Comparison of ENCODE assay signal across 8 cellular contexts in the genomic region with DNA sequence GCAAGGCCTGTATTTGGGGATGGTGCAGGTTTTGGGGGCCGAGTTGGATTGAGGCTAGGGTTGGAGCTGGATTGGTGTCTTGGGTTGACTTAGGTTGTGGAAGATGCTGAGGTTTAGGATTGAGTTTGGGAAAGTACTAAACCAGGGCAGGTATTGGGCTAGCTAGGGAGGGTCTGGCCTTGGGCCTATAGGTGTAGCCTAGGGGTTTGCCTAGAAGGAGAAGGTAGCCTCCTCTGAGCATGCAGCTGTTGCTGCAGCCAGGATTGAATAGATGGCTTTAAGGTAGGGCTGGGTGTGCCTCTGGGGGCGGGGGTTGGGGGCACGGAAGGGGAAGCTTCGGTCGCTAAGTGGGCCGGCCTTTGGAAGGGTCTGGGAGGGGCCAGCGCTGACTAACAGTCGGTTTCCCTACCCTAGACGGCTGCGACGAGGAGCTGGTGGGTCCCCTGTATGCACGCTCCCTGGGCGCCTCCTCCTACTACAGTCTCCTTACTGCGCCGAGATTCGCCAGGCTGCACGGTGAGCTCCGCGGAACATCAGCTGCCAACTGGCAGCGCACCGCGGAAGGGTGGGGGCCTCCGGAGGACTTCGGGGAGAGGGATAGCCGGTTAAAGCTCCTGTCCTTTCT. TPM values are rescaled to one million over a fixed set of nuclear protein-coding genes. Genes with fewer than 3 reads are reported as not detected.
DNase-seq lines count a peak whose midpoint lies in the region; ATAC-seq and TF ChIP-seq lines count a peak whose summit lies in the region.

No MANE protein-coding gene starts in this region.

- H3K36me3 ChIP-seq in body of pancreas (replicated peaks in 1 of 2; ENCODE audit: insufficient read depth in 1 of 2, low read depth in 2 of 2) (no peaks in the 10 kb centered on the region), suprapubic skin (peaks cover 10% of the 10 kb centered on the region)

- H3K4me1 Mint-ChIP-seq in activated CD4-positive, alpha-beta memory T cell treated with anti-CD3 and anti-CD28 coated beads for 36 hours (ENCODE audit: low read depth) = peaks cover 40% of the 10 kb centered on the region
- peaks cover 38% of the 10 kb centered on the region for H3K4me1 Mint-ChIP-seq in activated CD4-positive, alpha-beta memory T cell treated with anti-CD3 and anti-CD28 coated beads, Interleukin-2, amount 10 ng/mL, durations not matched to agents 7 days and 5 days
- H3K4me1 Mint-ChIP-seq in immature natural killer cell = peaks cover 34 to 46% of the 10 kb centered on the region in 2 donors

- TF ChIP-seq POLR2A in body of pancreas (IDR thresholded peaks at IDR 0.05) (no peak), suprapubic skin (IDR thresholded peaks at IDR 0.05) (no peak)

- ATAC-seq in body of pancreas = no peak
- ATAC-seq in HG02870 (IDR thresholded peaks at IDR 0.05; ENCODE audit: unreplicated experiment) = no peak
- no peak for ATAC-seq in GM18873 (IDR thresholded peaks at IDR 0.05; ENCODE audit: low FRiP score, unreplicated experiment)

- CTCF ChIA-PET in activated CD4-positive, alpha-beta memory T cell treated with anti-CD3 and anti-CD28 coated beads for 36 hours (lab: Charles Lee) = interaction anchor here (0.6 to 2.2 kb wide), 7 partner anchors 10 to 105 kb away, joined by 3 to 13 read pairs (median 3); a partner anchor contains a TSS
- CTCF ChIA-PET in activated CD4-positive, alpha-beta memory T cell treated with anti-CD3 and anti-CD28 coated beads, Interleukin-2, amount 10 ng/mL, durations not matched to agents 7 days and 5 days (lab: Charles Lee) = interaction anchor here (0.9 to 2.2 kb wide), 6 partner anchors 11 to 225 kb away, joined by 3 to 15 read pairs (median 4); a partner anchor contains a TSS

- 24 to 44% methylated on average over 10 to 25 of the region's 25 CpGs for WGBS in body of pancreas, 2 donors
- WGBS in suprapubic skin = 9% methylated on average over 6 of the region's 25 CpGs

- H3K9me3 ChIP-seq in body of pancreas = no peaks in the 10 kb centered on the region
- H3K9me3 ChIP-seq in suprapubic skin = no peaks in the 10 kb centered on the region

- H3K4me3 Mint-ChIP-seq in activated CD4-positive, alpha-beta memory T cell treated with anti-CD3 and anti-CD28 coated beads for 36 hours = peak overlapping the region; percentile 3
- no peak overlapping the region for H3K4me3 Mint-ChIP-seq in activated CD4-positive, alpha-beta memory T cell treated with anti-CD3 and anti-CD28 coated beads, Interleukin-2, amount 10 ng/mL, durations not matched to agents 7 days and 5 days
- H3K4me3 Mint-ChIP-seq in immature natural killer cell = peak overlapping the region in 3 of 5 donors; percentile 24 to 56 (median 56)

- H3K27me3 ChIP-seq in body of pancreas (no peaks in the 10 kb centered on the region), suprapubic skin (peaks cover 3% of the 10 kb centered on the region)

- H3K27ac Mint-ChIP-seq in activated CD4-positive, alpha-beta memory T cell treated with anti-CD3 and anti-CD28 coated beads for 36 hours = no peak overlapping the region
- H3K27ac Mint-ChIP-seq in activated CD4-positive, alpha-beta memory T cell treated with anti-CD3 and anti-CD28 coated beads, Interleukin-2, amount 10 ng/mL, durations not matched to agents 7 days and 5 days = no peak overlapping the region
- H3K27ac Mint-ChIP-seq in immature natural killer cell = no peak overlapping the region

- intact Hi-C loops in activated CD4-positive, alpha-beta memory T cell treated with anti-CD3 and anti-CD28 coated beads for 36 hours (cut with micrococcal nuclease) = no loop called here
- intact Hi-C loops in body of pancreas (cut with DNase I) = loop anchor here (5.0 kb wide), 2 partner anchors 66 to 106 kb away; a partner anchor contains a TSS

- H3K36me3 Mint-ChIP-seq in activated CD4-positive, alpha-beta memory T cell treated with anti-CD3 and anti-CD28 coated beads for 36 hours = peaks cover 2% of the 10 kb centered on the region
- H3K36me3 Mint-ChIP-seq in activated CD4-positive, alpha-beta memory T cell treated with anti-CD3 and anti-CD28 coated beads, Interleukin-2, amount 10 ng/mL, durations not matched to agents 7 days and 5 days (ENCODE audit: low read depth) = no peaks in the 10 kb centered on the region
- H3K36me3 Mint-ChIP-seq in immature natural killer cell = peaks cover 0 to 3% (median 0%) of the 10 kb centered on the region in 3 donors

- H3K27me3 Mint-ChIP-seq in activated CD4-positive, alpha-beta memory T cell treated with anti-CD3 and anti-CD28 coated beads for 36 hours = peaks cover 30% of the 10 kb centered on the region
- H3K27me3 Mint-ChIP-seq in activated CD4-positive, alpha-beta memory T cell treated with anti-CD3 and anti-CD28 coated beads, Interleukin-2, amount 10 ng/mL, durations not matched to agents 7 days and 5 days = peaks cover 49% of the 10 kb centered on the region
- peaks cover 21 to 30% (median 23%) of the 10 kb centered on the region in 3 donors for H3K27me3 Mint-ChIP-seq in immature natural killer cell (ENCODE audit: low read depth in 3 of 3)

- H3K4me1 ChIP-seq in body of pancreas = peaks cover 42% of the 10 kb centered on the region
- H3K4me1 ChIP-seq in suprapubic skin = peaks cover 53% of the 10 kb centered on the region

- H3K4me3 ChIP-seq in body of pancreas = no peak overlapping the region
- H3K4me3 ChIP-seq in suprapubic skin = peak overlapping the region; percentile 49

- no peaks in the 10 kb centered on the region for H3K9me3 Mint-ChIP-seq in activated CD4-positive, alpha-beta memory T cell treated with anti-CD3 and anti-CD28 coated beads for 36 hours
- no peaks in the 10 kb centered on the region for H3K9me3 Mint-ChIP-seq in activated CD4-positive, alpha-beta memory T cell treated with anti-CD3 and anti-CD28 coated beads, Interleukin-2, amount 10 ng/mL, durations not matched to agents 7 days and 5 days
- H3K9me3 Mint-ChIP-seq in immature natural killer cell = peaks cover 0 to 9% (median 0%) of the 10 kb centered on the region in 6 donors

- POLR2A ChIA-PET in activated CD4-positive, alpha-beta memory T cell treated with anti-CD3 and anti-CD28 coated beads for 36 hours (lab: Charles Lee) = interaction anchor here (0.7 to 1.0 kb wide), 2 partner anchors 105 to 115 kb away, joined by 3 read pairs; a partner anchor contains a TSS
- POLR2A ChIA-PET in activated CD4-positive, alpha-beta memory T cell treated with anti-CD3 and anti-CD28 coated beads, Interleukin-2, amount 10 ng/mL, durations not matched to agents 7 days and 5 days (lab: Charles Lee) = interaction anchor here (0.6 to 2.1 kb wide), 7 partner anchors 14 to 141 kb away, joined by 3 to 8 read pairs (median 3); a partner anchor contains a TSS

- no peak for TF ChIP-seq EP300 in suprapubic skin (IDR thresholded peaks at IDR 0.05)

- DNase-seq in activated CD4-positive, alpha-beta memory T cell treated with anti-CD3 and anti-CD28 coated beads for 36 hours = no peak
- no peak for DNase-seq in activated CD4-positive, alpha-beta memory T cell treated with anti-CD3 and anti-CD28 coated beads, Interleukin-2, amount 10 ng/mL, durations not matched to agents 7 days and 5 days
- DNase-seq in body of pancreas = peak in 3 of 4 donors; percentile 25 to 61 (median 57)
- DNase-seq in immature natural killer cell = no peak
- no peak for DNase-seq in suprapubic skin (ENCODE audit: low spot score in 2 of 2)
- DNase-seq in activated CD4-positive, alpha-beta T cell treated with anti-CD3 and anti-CD28 coated beads for 4 hours = no peak

- H3K27ac ChIP-seq in body of pancreas (peak overlapping the region in 3 of 4 donors; percentile 25 to 48 (median 38)), suprapubic skin (no peak overlapping the region)

- TF ChIP-seq CTCF in body of pancreas (IDR thresholded peaks at IDR 0.05) (no peak), suprapubic skin (IDR thresholded peaks at IDR 0.05) (no peak)

RNA-seq across cellular contexts. Expression of a gene that starts 1.2 kb away (rescaled TPM):
- 1 to 10 TPM; 1.8 to 1.9 TPM for total RNA-seq in activated CD4-positive, alpha-beta memory T cell treated with anti-CD3 and anti-CD28 coated beads for 36 hours
- 1 to 10 TPM; 1.2 TPM for total RNA-seq in activated CD4-positive, alpha-beta memory T cell treated with anti-CD3 and anti-CD28 coated beads, Interleukin-2, amount 10 ng/mL, durations not matched to agents 7 days and 5 days
- total RNA-seq in body of pancreas (1 to 10 TPM; 4.9 to 6.7 TPM), suprapubic skin (1 to 10 TPM in 3 of 4 donors, under 1 TPM in 1; 0.79 to 3.3 (median 1.2) TPM)
- polyA plus RNA-seq in immature natural killer cell = under 1 TPM in 1 of 3 donors, not detected in 2; 0.73 TPM

RNA-seq across cellular contexts. Expression of a gene that starts 1.9 kb away (rescaled TPM):
- total RNA-seq in activated CD4-positive, alpha-beta memory T cell treated with anti-CD3 and anti-CD28 coated beads for 36 hours = under 1 TPM; 0.38 to 0.65 TPM
- total RNA-seq in activated CD4-positive, alpha-beta memory T cell treated with anti-CD3 and anti-CD28 coated beads, Interleukin-2, amount 10 ng/mL, durations not matched to agents 7 days and 5 days = 1 to 10 TPM in 1 of 2 experiments, under 1 TPM in 1; 0.68 to 1.1 TPM
- under 1 TPM; 0.78 to 0.99 TPM for total RNA-seq in body of pancreas
- polyA plus RNA-seq in immature natural killer cell = under 1 TPM in 2 of 3 donors, not detected in 1; 0.17 to 0.26 TPM
- total RNA-seq in suprapubic skin = 1 to 10 TPM in 2 of 4 donors, under 1 TPM in 2; 0.29 to 1.2 (median 0.85) TPM

RNA-seq across cellular contexts. Expression of a gene that starts 6.7 kb away (rescaled TPM):
- 1 to 10 TPM; 1.1 to 1.2 TPM for total RNA-seq in activated CD4-positive, alpha-beta memory T cell treated with anti-CD3 and anti-CD28 coated beads for 36 hours
- total RNA-seq in activated CD4-positive, alpha-beta memory T cell treated with anti-CD3 and anti-CD28 coated beads, Interleukin-2, amount 10 ng/mL, durations not matched to agents 7 days and 5 days = 1 to 10 TPM; 1.8 to 3.1 TPM
- total RNA-seq in body of pancreas (100 to 1,000 TPM in 1 of 2 donors, 10 to 100 TPM in 1; 63.0 to 105 TPM), suprapubic skin (10 to 100 TPM; 38.7 to 58.4 (median 45.3) TPM)
- polyA plus RNA-seq in immature natural killer cell = not detected

RNA-seq across cellular contexts. Expression of a gene that starts 24.4 kb away (rescaled TPM):
- 10 to 100 TPM in 1 of 2 experiments, 1 to 10 TPM in 1; 9.3 to 10.1 TPM for total RNA-seq in activated CD4-positive, alpha-beta memory T cell treated with anti-CD3 and anti-CD28 coated beads for 36 hours
- total RNA-seq in activated CD4-positive, alpha-beta memory T cell treated with anti-CD3 and anti-CD28 coated beads, Interleukin-2, amount 10 ng/mL, durations not matched to agents 7 days and 5 days = 1 to 10 TPM; 7.2 to 7.5 TPM
- total RNA-seq in body of pancreas (10 to 100 TPM; 64.1 to 80.4 TPM), suprapubic skin (10 to 100 TPM; 10.9 to 32.3 (median 12.7) TPM)
- 1 to 10 TPM; 1.3 to 4.0 (median 3.4) TPM for polyA plus RNA-seq in immature natural killer cell

Comparison
In these comparisons a context has a peak if more than half of its experiments do, and no peak if none do; other contexts are left out.
1. DNase-seq: peak in body of pancreas (3 of 4); none in activated CD4-positive, alpha-beta memory T cell treated with anti-CD3 and anti-CD28 coated beads for 36 hours (single experiment), activated CD4-positive, alpha-beta memory T cell treated with anti-CD3 and anti-CD28 coated beads, Interleukin-2, amount 10 ng/mL, durations not matched to agents 7 days and 5 days (single experiment), immature natural killer cell (0 of 3), suprapubic skin (0 of 2) and activated CD4-positive, alpha-beta T cell treated with anti-CD3 and anti-CD28 coated beads for 4 hours (0 of 2).
2. RNA of a gene that starts 6.7 kb away (total RNA-seq): 63.0 to 105 TPM in body of pancreas and 38.7 to 58.4 TPM in suprapubic skin; 1.8 to 3.1 TPM in activated CD4-positive, alpha-beta memory T cell treated with anti-CD3 and anti-CD28 coated beads, Interleukin-2, amount 10 ng/mL, durations not matched to agents 7 days and 5 days and 1.1 to 1.2 TPM in activated CD4-positive, alpha-beta memory T cell treated with anti-CD3 and anti-CD28 coated beads for 36 hours; every median in the first group is over 4 times any median in the second.